ENCODE assay signal across 2 cellular contexts in the genomic region with DNA sequence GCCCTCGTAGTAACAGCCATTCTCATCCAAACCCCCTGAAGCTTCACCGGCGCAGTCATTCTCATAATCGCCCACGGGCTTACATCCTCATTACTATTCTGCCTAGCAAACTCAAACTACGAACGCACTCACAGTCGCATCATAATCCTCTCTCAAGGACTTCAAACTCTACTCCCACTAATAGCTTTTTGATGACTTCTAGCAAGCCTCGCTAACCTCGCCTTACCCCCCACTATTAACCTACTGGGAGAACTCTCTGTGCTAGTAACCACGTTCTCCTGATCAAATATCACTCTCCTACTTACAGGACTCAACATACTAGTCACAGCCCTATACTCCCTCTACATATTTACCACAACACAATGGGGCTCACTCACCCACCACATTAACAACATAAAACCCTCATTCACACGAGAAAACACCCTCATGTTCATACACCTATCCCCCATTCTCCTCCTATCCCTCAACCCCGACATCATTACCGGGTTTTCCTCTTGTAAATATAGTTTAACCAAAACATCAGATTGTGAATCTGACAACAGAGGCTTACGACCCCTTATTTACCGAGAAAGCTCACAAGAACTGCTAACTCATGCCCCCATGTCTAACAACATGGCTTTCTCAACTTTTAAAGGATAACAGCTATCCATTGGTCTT.
TF ChIP-seq lines count a peak whose summit lies in the region.

No MANE protein-coding gene starts in this region.

TF ChIP-seq in HepG2, 621 proteins besides CTCF, POLR2A, EP300 and RAD21 (continued from another document):
- TF ChIP-seq SMAD3 (CRISPR knock-in tag; IDR thresholded peaks at IDR 0.05) (no peak), ATF7-NPFF (CRISPR knock-in tag; IDR thresholded peaks at IDR 0.05; ENCODE audit: low read depth) (no peak), ZNF772 (CRISPR knock-in tag; IDR thresholded peaks at IDR 0.05) (no peak), XRCC5 (optimal IDR thresholded peaks at IDR 0.05; ENCODE audit: low read length) (peak; percentile 90), ZNF232 (CRISPR knock-in tag; IDR thresholded peaks at IDR 0.05; ENCODE audit: borderline replicate concordance) (no peak), RBM22 (optimal IDR thresholded peaks at IDR 0.05; ENCODE audit: low read length) (peak; percentile 73), CCAR2 (optimal IDR thresholded peaks at IDR 0.05; ENCODE audit: low read depth, low read length) (peak; percentile 99), YEATS4 (CRISPR knock-in tag; IDR thresholded peaks at IDR 0.05; ENCODE audit: borderline replicate concordance) (no peak), SSRP1 (CRISPR knock-in tag; IDR thresholded peaks at IDR 0.05) (no peak), SPEN (CRISPR knock-in tag; IDR thresholded peaks at IDR 0.05; ENCODE audit: low read depth) (no peak)
- TF ChIP-seq, protein P1, sequence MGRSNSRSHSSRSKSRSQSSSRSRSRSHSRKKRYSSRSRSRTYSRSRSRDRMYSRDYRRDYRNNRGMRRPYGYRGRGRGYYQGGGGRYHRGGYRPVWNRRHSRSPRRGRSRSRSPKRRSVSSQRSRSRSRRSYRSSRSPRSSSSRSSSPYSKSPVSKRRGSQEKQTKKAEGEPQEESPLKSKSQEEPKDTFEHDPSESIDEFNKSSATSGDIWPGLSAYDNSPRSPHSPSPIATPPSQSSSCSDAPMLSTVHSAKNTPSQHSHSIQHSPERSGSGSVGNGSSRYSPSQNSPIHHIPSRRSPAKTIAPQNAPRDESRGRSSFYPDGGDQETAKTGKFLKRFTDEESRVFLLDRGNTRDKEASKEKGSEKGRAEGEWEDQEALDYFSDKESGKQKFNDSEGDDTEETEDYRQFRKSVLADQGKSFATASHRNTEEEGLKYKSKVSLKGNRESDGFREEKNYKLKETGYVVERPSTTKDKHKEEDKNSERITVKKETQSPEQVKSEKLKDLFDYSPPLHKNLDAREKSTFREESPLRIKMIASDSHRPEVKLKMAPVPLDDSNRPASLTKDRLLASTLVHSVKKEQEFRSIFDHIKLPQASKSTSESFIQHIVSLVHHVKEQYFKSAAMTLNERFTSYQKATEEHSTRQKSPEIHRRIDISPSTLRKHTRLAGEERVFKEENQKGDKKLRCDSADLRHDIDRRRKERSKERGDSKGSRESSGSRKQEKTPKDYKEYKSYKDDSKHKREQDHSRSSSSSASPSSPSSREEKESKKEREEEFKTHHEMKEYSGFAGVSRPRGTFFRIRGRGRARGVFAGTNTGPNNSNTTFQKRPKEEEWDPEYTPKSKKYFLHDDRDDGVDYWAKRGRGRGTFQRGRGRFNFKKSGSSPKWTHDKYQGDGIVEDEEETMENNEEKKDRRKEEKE (IDR thresholded peaks at IDR 0.05) = no peak
- TF ChIP-seq, protein P2, sequence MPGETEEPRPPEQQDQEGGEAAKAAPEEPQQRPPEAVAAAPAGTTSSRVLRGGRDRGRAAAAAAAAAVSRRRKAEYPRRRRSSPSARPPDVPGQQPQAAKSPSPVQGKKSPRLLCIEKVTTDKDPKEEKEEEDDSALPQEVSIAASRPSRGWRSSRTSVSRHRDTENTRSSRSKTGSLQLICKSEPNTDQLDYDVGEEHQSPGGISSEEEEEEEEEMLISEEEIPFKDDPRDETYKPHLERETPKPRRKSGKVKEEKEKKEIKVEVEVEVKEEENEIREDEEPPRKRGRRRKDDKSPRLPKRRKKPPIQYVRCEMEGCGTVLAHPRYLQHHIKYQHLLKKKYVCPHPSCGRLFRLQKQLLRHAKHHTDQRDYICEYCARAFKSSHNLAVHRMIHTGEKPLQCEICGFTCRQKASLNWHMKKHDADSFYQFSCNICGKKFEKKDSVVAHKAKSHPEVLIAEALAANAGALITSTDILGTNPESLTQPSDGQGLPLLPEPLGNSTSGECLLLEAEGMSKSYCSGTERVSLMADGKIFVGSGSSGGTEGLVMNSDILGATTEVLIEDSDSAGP (CRISPR knock-in tag; IDR thresholded peaks at IDR 0.05; ENCODE audit: borderline replicate concordance) = no peak
- TF ChIP-seq, protein P3, sequence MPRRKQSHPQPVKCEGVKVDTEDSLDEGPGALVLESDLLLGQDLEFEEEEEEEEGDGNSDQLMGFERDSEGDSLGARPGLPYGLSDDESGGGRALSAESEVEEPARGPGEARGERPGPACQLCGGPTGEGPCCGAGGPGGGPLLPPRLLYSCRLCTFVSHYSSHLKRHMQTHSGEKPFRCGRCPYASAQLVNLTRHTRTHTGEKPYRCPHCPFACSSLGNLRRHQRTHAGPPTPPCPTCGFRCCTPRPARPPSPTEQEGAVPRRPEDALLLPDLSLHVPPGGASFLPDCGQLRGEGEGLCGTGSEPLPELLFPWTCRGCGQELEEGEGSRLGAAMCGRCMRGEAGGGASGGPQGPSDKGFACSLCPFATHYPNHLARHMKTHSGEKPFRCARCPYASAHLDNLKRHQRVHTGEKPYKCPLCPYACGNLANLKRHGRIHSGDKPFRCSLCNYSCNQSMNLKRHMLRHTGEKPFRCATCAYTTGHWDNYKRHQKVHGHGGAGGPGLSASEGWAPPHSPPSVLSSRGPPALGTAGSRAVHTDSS (CRISPR knock-in tag; conservative IDR thresholded peaks at IDR 0.05) = no peak

TF ChIP-seq in K562, 482 proteins besides CTCF, POLR2A, EP300 and RAD21 (continued from another document):
- peak; percentile 69 for TF ChIP-seq TBP (optimal IDR thresholded peaks at IDR 0.05; ENCODE audit: low read depth, low read length)
